8 cellular contexts compared by ENCODE assay signal in genomic region chr20:57620274-57620990, GRCh38. TPM values are rescaled to one million over a fixed set of nuclear protein-coding genes. Genes with fewer than 3 reads are reported as not detected.
DNase-seq lines count a peak whose midpoint lies in the region; ATAC-seq lines count a peak whose summit lies in the region.

ZBP1 (minus strand) TSS chr20:57620426; CDS start chr20:57620295, 131 bp downstream.

- H3K27me3 Mint-ChIP-seq in IgD-negative memory B cell: no peaks in the 10 kb centered on the region

- peak within 1 kb of the TSS; percentile 94 to 98 (median 96) for H3K27ac Mint-ChIP-seq in IgD-negative memory B cell

- H3K9me3 Mint-ChIP-seq in IgD-negative memory B cell: peaks cover 0 to 5% (median 2%) of the 10 kb centered on the region in 3 donors

- H3K36me3 Mint-ChIP-seq in IgD-negative memory B cell: no peaks in the 10 kb centered on the region

- ATAC-seq in GM18499 (IDR thresholded peaks at IDR 0.05; ENCODE audit: insufficient read depth, unreplicated experiment) (peak; percentile 29), GM21423 (IDR thresholded peaks at IDR 0.05; ENCODE audit: unreplicated experiment) (peak; percentile 50)

- peak within 1 kb of the TSS; percentile 86 to 97 (median 92) for H3K4me3 Mint-ChIP-seq in IgD-negative memory B cell

- peaks cover 36 to 47% (median 39%) of the 10 kb centered on the region in 3 donors for H3K4me1 Mint-ChIP-seq in IgD-negative memory B cell

- DNase-seq in activated naive CD4-positive, alpha-beta T cell treated with Interleukin-2 at 50 U/mL for 16 hours: peak; percentile 57
- peak; percentile 53 to 54 for DNase-seq in stimulated activated CD4-positive, alpha-beta T cell treated with anti-CD3 and anti-CD28 coated beads, Interleukin-2, amount 100 ng/mL, for 24 hours
- DNase-seq in cortex of kidney (lab: John Stamatoyannopoulos, UW) (no peak), SW 1271 (lab: John Stamatoyannopoulos, UW) (no peak), NCI-H2227 (lab: John Stamatoyannopoulos, UW; ENCODE audit: unreplicated experiment) (no peak)

RNA-seq across cellular contexts. Expression of gene ZBP1, which starts in this region (rescaled TPM):
- 29.6 TPM for polyA plus RNA-seq in IgD-negative memory B cell

Comparison
In these comparisons a context has a peak if more than half of its experiments do, and no peak if none do; other contexts are left out.
1. DNase-seq: peak in activated naive CD4-positive, alpha-beta T cell treated with Interleukin-2 at 50 U/mL for 16 hours (single experiment) and stimulated activated CD4-positive, alpha-beta T cell treated with anti-CD3 and anti-CD28 coated beads, Interleukin-2, amount 100 ng/mL, for 24 hours (2 of 2); none in cortex of kidney (single experiment), SW 1271 (0 of 2) and NCI-H2227 (single experiment).